Comparison of ENCODE assay signal across 8 cellular contexts in the genomic region with DNA sequence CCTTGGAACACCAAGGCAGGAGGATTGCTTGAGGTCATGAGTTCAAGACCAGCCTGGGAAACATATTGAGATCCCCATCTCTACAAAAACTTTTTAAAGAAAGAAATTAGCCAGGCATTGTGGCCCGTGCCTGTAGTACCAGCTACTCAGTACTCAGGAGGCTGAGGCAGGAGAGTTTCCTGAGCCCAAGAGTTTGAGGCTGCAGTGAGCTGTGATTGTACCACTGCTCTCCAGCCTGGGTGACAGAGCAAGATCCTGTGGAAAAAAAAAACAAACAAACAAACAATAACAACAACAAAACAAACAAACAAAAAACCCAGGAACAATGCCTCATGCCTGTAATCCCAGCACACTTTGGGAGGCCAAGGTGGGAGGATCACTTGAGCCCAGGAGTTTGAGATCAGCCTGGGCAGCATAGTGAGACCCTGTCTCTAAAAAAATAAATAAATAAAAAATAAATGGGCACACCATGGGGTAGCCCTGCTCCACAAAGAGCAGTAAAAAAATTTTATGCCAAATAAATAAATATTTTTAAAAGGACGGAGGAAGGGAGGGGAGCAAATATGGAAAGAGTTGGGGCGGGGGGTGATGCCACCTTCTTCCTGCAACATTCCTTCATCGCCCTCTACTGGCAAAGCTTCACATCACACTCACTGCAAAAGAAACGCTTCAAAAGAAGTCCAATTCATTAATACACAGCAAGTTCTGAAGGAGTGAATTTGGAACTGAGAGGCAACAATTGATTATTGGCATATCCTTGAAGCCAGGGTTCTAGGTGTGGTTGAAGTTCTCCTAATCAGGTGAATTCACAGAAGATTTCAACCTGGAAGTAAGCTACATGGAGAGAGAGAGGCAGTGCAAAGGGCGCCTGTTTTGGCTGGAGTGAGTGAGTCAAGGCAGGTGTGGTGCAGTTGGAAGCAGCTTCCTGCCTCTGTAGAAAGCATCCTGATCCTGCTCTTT. TPM values are rescaled to one million over a fixed set of nuclear protein-coding genes. Genes with fewer than 3 reads are reported as not detected.
DNase-seq lines count a peak whose midpoint lies in the region; ATAC-seq, FAIRE-seq and TF ChIP-seq lines count a peak whose summit lies in the region.

No MANE protein-coding gene starts in this region.

- H3K36me3 ChIP-seq in Peyer's patch, result no peaks in the 10 kb centered on the region
- H3K36me3 ChIP-seq in pancreas, result no peaks in the 10 kb centered on the region
- no peaks in the 10 kb centered on the region for H3K36me3 ChIP-seq in upper lobe of right lung

- peak; percentile 46 for ATAC-seq in HG03175 (IDR thresholded peaks at IDR 0.05; ENCODE audit: unreplicated experiment)
- ATAC-seq in pancreas, result peak; percentile 70 to 97 (median 91)
- peak; percentile 91 for ATAC-seq in upper lobe of right lung
- no peak for ATAC-seq in HG02678 (IDR thresholded peaks at IDR 0.05; ENCODE audit: unreplicated experiment)

- TF ChIP-seq CTCF in Peyer's patch (IDR thresholded peaks at IDR 0.05), result peak; percentile 83 to 89 (median 86)
- peak; percentile 66 to 77 (median 74) for TF ChIP-seq CTCF in pancreas (IDR thresholded peaks at IDR 0.05)
- TF ChIP-seq CTCF in upper lobe of right lung (IDR thresholded peaks at IDR 0.05), result peak; percentile 95

- no peak overlapping the region for H3K4me3 ChIP-seq in Peyer's patch
- H3K4me3 ChIP-seq in pancreas, result no peak overlapping the region
- no peak overlapping the region for H3K4me3 ChIP-seq in upper lobe of right lung

- no peaks in the 10 kb centered on the region for H3K9me3 Mint-ChIP-seq in activated T-helper 1 cell treated with anti-CD3 and anti-CD28 coated beads, Interleukin-12 subunit alpha, Interleukin-12 subunit beta, Interleukin-2, Interleukin-4 antibody, amounts not matched to agents 30 ng/mL and 10 ng/mL and 1 ng/mL, durations not matched to agents 14 hours and 24 hours and 36 hours

- no peak for TF ChIP-seq POLR2A in Peyer's patch (IDR thresholded peaks at IDR 0.05)

- H3K4me1 ChIP-seq in Peyer's patch, result peaks cover 0 to 7% (median 2%) of the 10 kb centered on the region in 4 donors
- H3K4me1 ChIP-seq in pancreas, result no peaks in the 10 kb centered on the region
- H3K4me1 ChIP-seq in upper lobe of right lung, result no peaks in the 10 kb centered on the region

- 25 to 30% methylated on average over 6 of the region's 6 CpGs for whole genome bisulfite sequencing in pancreas, 2 donors

- H3K4me1 Mint-ChIP-seq in activated T-helper 1 cell treated with anti-CD3 and anti-CD28 coated beads, Interleukin-12 subunit alpha, Interleukin-12 subunit beta, Interleukin-2, Interleukin-4 antibody, amounts not matched to agents 30 ng/mL and 10 ng/mL and 1 ng/mL, durations not matched to agents 14 hours and 24 hours and 36 hours (ENCODE audit: low read depth), result peaks cover 8% of the 10 kb centered on the region

- H3K27ac ChIP-seq in Peyer's patch (peak overlapping the region in 2 of 4 donors; percentile 67 to 78), pancreas (no peak overlapping the region), upper lobe of right lung (no peak overlapping the region)

- H3K9me3 ChIP-seq in Peyer's patch (no peaks in the 10 kb centered on the region), pancreas (no peaks in the 10 kb centered on the region), upper lobe of right lung (no peaks in the 10 kb centered on the region)

- H3K4me3 Mint-ChIP-seq in activated T-helper 1 cell treated with anti-CD3 and anti-CD28 coated beads, Interleukin-12 subunit alpha, Interleukin-12 subunit beta, Interleukin-2, Interleukin-4 antibody, amounts not matched to agents 30 ng/mL and 10 ng/mL and 1 ng/mL, durations not matched to agents 14 hours and 24 hours and 36 hours, result no peak overlapping the region

- FAIRE-seq in pancreas (lab: Jason Lieb, UNC), result no peak

- peaks cover 4% of the 10 kb centered on the region for H3K27me3 Mint-ChIP-seq in activated T-helper 1 cell treated with anti-CD3 and anti-CD28 coated beads, Interleukin-12 subunit alpha, Interleukin-12 subunit beta, Interleukin-2, Interleukin-4 antibody, amounts not matched to agents 30 ng/mL and 10 ng/mL and 1 ng/mL, durations not matched to agents 14 hours and 24 hours and 36 hours (ENCODE audit: insufficient read depth)

- no peaks in the 10 kb centered on the region for H3K36me3 Mint-ChIP-seq in activated T-helper 1 cell treated with anti-CD3 and anti-CD28 coated beads, Interleukin-12 subunit alpha, Interleukin-12 subunit beta, Interleukin-2, Interleukin-4 antibody, amounts not matched to agents 30 ng/mL and 10 ng/mL and 1 ng/mL, durations not matched to agents 14 hours and 24 hours and 36 hours (ENCODE audit: low read depth)

- peak overlapping the region; percentile 71 for H3K27ac Mint-ChIP-seq in activated T-helper 1 cell treated with anti-CD3 and anti-CD28 coated beads, Interleukin-12 subunit alpha, Interleukin-12 subunit beta, Interleukin-2, Interleukin-4 antibody, amounts not matched to agents 30 ng/mL and 10 ng/mL and 1 ng/mL, durations not matched to agents 14 hours and 24 hours and 36 hours

- peak; percentile 78 for DNase-seq in GM03348 (ENCODE audit: low spot score)
- DNase-seq in Peyer's patch, result peak in 2 of 3 donors; percentile 86 to 94
- DNase-seq in activated T-helper 1 cell treated with anti-CD3 and anti-CD28 coated beads, Interleukin-12 subunit alpha, Interleukin-12 subunit beta, Interleukin-2, Interleukin-4 antibody, amounts not matched to agents 30 ng/mL and 10 ng/mL and 1 ng/mL, durations not matched to agents 14 hours and 24 hours and 36 hours (ENCODE audit: low spot score), result peak; percentile 51
- DNase-seq in fibroblast of the conjunctiva (ENCODE audit: low read depth), result peak; percentile 34
- peak in 4 of 6 donors; percentile 40 to 72 (median 54) for DNase-seq in pancreas
- DNase-seq in upper lobe of right lung, result no peak

- H3K27me3 ChIP-seq in Peyer's patch (no peaks in the 10 kb centered on the region), pancreas (no peaks in the 10 kb centered on the region), upper lobe of right lung (no peaks in the 10 kb centered on the region)

- intact Hi-C loops in activated T-helper 1 cell treated with anti-CD3 and anti-CD28 coated beads, Interleukin-12 subunit alpha, Interleukin-12 subunit beta, Interleukin-2, Interleukin-4 antibody, amounts not matched to agents 30 ng/mL and 10 ng/mL and 1 ng/mL, durations not matched to agents 14 hours and 24 hours and 36 hours (cut with micrococcal nuclease), result loop anchor here (1.0 to 2.0 kb wide), 4 partner anchors 8 to 425 kb away; no protein-coding TSS in a partner anchor
- intact Hi-C loops in pancreas (cut with DNase I) (loop anchor here in 1 of 3 donors (5.0 kb wide), 1 partner anchor 62 kb away; no protein-coding TSS in a partner anchor), upper lobe of right lung (cut with DNase I) (loop anchor here (10.0 kb wide), 1 partner anchor 65 kb away; no protein-coding TSS in a partner anchor)

RNA-seq across cellular contexts. Expression of gene GNPTAB, which starts 8.8 kb away (rescaled TPM):
- total RNA-seq in Peyer's patch (10 to 100 TPM; 27.1 to 91.6 (median 31.3) TPM), pancreas (10 to 100 TPM; 10.7 to 27.7 (median 14.8) TPM), upper lobe of right lung (65.9 TPM)
- 53.2 and 55.0 TPM in 2 replicates for total RNA-seq in activated T-helper 1 cell treated with anti-CD3 and anti-CD28 coated beads, Interleukin-12 subunit alpha, Interleukin-12 subunit beta, Interleukin-2, Interleukin-4 antibody, amounts not matched to agents 30 ng/mL and 10 ng/mL and 1 ng/mL, durations not matched to agents 14 hours and 24 hours and 36 hours
- polyA plus RNA-seq in pancreas, result 1 to 10 TPM; 5.4 to 6.3 TPM

RNA-seq across cellular contexts. Expression of gene DRAM1, which starts 37.8 kb away (rescaled TPM):
- total RNA-seq in Peyer's patch (1 to 10 TPM; 3.2 to 7.4 (median 5.7) TPM), pancreas (10 to 100 TPM in 2 of 6 donors, 1 to 10 TPM in 4; 3.1 to 15.0 (median 5.6) TPM), upper lobe of right lung (162 TPM)
- total RNA-seq in activated T-helper 1 cell treated with anti-CD3 and anti-CD28 coated beads, Interleukin-12 subunit alpha, Interleukin-12 subunit beta, Interleukin-2, Interleukin-4 antibody, amounts not matched to agents 30 ng/mL and 10 ng/mL and 1 ng/mL, durations not matched to agents 14 hours and 24 hours and 36 hours, result 3.2 and 4.1 TPM in 2 replicates
- polyA plus RNA-seq in pancreas, result 1 to 10 TPM; 3.5 to 7.4 TPM

Comparison
In these comparisons a context has a peak if more than half of its experiments do, and no peak if none do; other contexts are left out.
1. RNA of gene DRAM1, which starts 37.8 kb away (total RNA-seq): 162 TPM in upper lobe of right lung (single experiment); 3.1 to 15.0 TPM in pancreas, 3.2 to 7.4 TPM in Peyer's patch and 3.2 to 4.1 TPM in activated T-helper 1 cell treated with anti-CD3 and anti-CD28 coated beads, Interleukin-12 subunit alpha, Interleukin-12 subunit beta, Interleukin-2, Interleukin-4 antibody, amounts not matched to agents 30 ng/mL and 10 ng/mL and 1 ng/mL, durations not matched to agents 14 hours and 24 hours and 36 hours; every median in the first group is over 10 times any median in the second.
2. Peak in every context shown above with its lines, with median percentiles within 50 percentile points of each other: CTCF ChIP-seq.